Comparison of ENCODE assay signal across 8 cellular contexts in the genomic region with DNA sequence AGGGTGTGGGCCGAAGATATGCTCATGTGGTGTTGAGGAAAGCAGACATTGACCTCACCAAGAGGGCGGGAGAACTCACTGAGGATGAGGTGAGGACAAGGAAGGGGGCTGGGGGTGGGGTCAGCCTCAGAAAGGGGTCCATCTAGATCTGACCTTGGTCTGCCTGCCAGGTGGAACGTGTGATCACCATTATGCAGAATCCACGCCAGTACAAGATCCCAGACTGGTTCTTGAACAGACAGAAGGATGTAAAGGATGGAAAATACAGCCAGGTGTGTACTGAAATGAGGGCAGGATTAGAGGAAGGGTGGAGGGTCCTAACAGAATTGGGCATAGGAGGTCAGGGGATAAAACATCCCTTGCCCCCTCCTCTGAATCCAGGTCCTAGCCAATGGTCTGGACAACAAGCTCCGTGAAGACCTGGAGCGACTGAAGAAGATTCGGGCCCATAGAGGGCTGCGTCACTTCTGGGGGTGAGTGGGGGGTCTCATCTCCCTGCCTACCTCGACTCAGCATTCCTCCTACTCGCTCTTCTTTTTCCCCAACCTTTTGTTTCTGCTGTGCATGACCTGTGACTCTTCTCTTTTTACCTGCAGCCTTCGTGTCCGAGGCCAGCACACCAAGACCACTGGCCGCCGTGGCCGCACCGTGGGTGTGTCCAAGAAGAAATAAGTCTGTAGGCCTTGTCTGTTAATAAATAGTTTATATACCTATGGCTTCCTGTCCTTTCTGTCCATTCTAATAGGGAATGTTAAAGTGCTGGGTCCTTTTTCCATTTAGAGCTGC. TPM values are rescaled to one million over a fixed set of nuclear protein-coding genes. Genes with fewer than 3 reads are reported as not detected.
DNase-seq lines count a peak whose midpoint lies in the region; ATAC-seq, FAIRE-seq and TF ChIP-seq lines count a peak whose summit lies in the region.
"Not testable (repeated sequence)": the region's sequence is repeated elsewhere in the genome, so short reads cannot be mapped to it uniquely, and the experiment has no call there.

No MANE protein-coding gene starts in this region.

- H3F3A ChIP-seq in Loucy (ENCODE audit: low read depth), result not testable (repeated sequence)

- peaks cover 16% of the 10 kb centered on the region for H3K4me1 ChIP-seq in ES-I3 (ENCODE audit: insufficient read depth, low read length)
- H3K4me1 ChIP-seq in Loucy (ENCODE audit: insufficient read depth, low read length, poor library complexity, severe bottlenecking), result peaks cover 35% of the 10 kb centered on the region
- peaks cover 39 to 40% of the 10 kb centered on the region in 2 experiments for H3K4me1 ChIP-seq in K562 (replicated peaks in 1 of 2; ENCODE audit: control insufficient read depth in 2 of 2, insufficient read depth in 2 of 2, low read length in 2 of 2)
- H3K4me1 ChIP-seq in esophagus squamous epithelium, result peaks cover 23 to 81% (median 52%) of the 10 kb centered on the region in 3 donors
- H3K4me1 ChIP-seq in lung (ENCODE audit: control insufficient read depth in 2 of 2, insufficient read depth in 2 of 2, low read length in 2 of 2), result peaks cover 13 to 23% of the 10 kb centered on the region in 2 donors
- H3K4me1 ChIP-seq in psoas muscle, result peaks cover 40% of the 10 kb centered on the region
- H3K4me1 ChIP-seq in transverse colon, result peaks cover 33 to 62% (median 55%) of the 10 kb centered on the region in 4 donors

- H3K27ac Mint-ChIP-seq in activated B cell treated with CpG ODN at 0.5 μM for 24 hours, result peak overlapping the region; percentile 100

- not testable (repeated sequence) for H3K27me3 Mint-ChIP-seq in activated B cell treated with CpG ODN at 0.5 μM for 24 hours

- H3K9ac ChIP-seq in ES-I3 (ENCODE audit: low read depth, low read length) (peak overlapping the region; percentile 64; the same call in 1 of the 2 replicates), Loucy (ENCODE audit: low read depth, low read length, poor library complexity, severe bottlenecking) (peak overlapping the region; percentile 94), K562 (ENCODE audit: insufficient read depth in 1 of 2, low read depth in 2 of 2, low read length in 2 of 2) (peak overlapping the region; percentile 90 to 100)

- H3K4me3 ChIP-seq in Loucy (ENCODE audit: low read length, poor library complexity, severe bottlenecking) (peak overlapping the region; percentile 95), K562 (peak overlapping the region; percentile 93), esophagus squamous epithelium (peak overlapping the region in 3 of 4 donors; percentile 65 to 87 (median 75)), psoas muscle (peak overlapping the region; percentile 68), transverse colon (peak overlapping the region in 2 of 4 donors; percentile 62 to 80)
- H3K4me3 ChIP-seq in lung, result not testable (repeated sequence)

- H3K4me3 Mint-ChIP-seq in activated B cell treated with CpG ODN at 0.5 μM for 24 hours, result peak overlapping the region; percentile 83

- H4K20me1 ChIP-seq in Loucy (ENCODE audit: insufficient read depth, low read length, poor library complexity, severe bottlenecking) (peaks cover 47% of the 10 kb centered on the region), K562 (replicated peaks; ENCODE audit: control insufficient read depth, insufficient read depth, low read length) (peaks cover 42% of the 10 kb centered on the region)

- not testable (repeated sequence) for TF ChIP-seq EP300 in K562 (IDR thresholded peaks at IDR 0.05; ENCODE audit: low read length); transverse colon (IDR thresholded peaks at IDR 0.05; ENCODE audit: low read depth)

- not testable (repeated sequence) for H3K9me3 Mint-ChIP-seq in activated B cell treated with CpG ODN at 0.5 μM for 24 hours

- peaks cover 69% of the 10 kb centered on the region for H3K4me1 Mint-ChIP-seq in activated B cell treated with CpG ODN at 0.5 μM for 24 hours

- H3K4me2 ChIP-seq in Loucy (ENCODE audit: low read depth, low read length, poor library complexity, severe bottlenecking) (peak overlapping the region; percentile 99), K562 (ENCODE audit: insufficient read depth, low read length) (peak overlapping the region; percentile 99)

- not testable (repeated sequence) for H3K9me3 ChIP-seq in ES-I3 (ENCODE audit: control insufficient read depth, insufficient read depth, low read length); Loucy (ENCODE audit: insufficient read depth, low read depth, low read length); K562 (replicated peaks; ENCODE audit: control insufficient read depth, insufficient read depth, low read depth, low read length); esophagus squamous epithelium; lung (ENCODE audit: control insufficient read depth in 2 of 2, insufficient read depth in 1 of 2, low read length in 1 of 2); psoas muscle; transverse colon

- TF ChIP-seq POLR2A in K562 (conservative IDR thresholded peaks at IDR 0.05), result peak; percentile 52; the same call in 1 of the 2 replicates
- TF ChIP-seq POLR2A in esophagus squamous epithelium (IDR thresholded peaks at IDR 0.05); transverse colon (IDR thresholded peaks at IDR 0.05): not testable (repeated sequence)

- H3K36me3 Mint-ChIP-seq in activated B cell treated with CpG ODN at 0.5 μM for 24 hours (ENCODE audit: low read depth), result peaks cover 84% of the 10 kb centered on the region

- H2AFZ ChIP-seq in Loucy (ENCODE audit: low read length); K562 (ENCODE audit: low read depth, low read length): not testable (repeated sequence)

- ATAC-seq in activated B cell treated with CpG ODN at 0.5 μM for 24 hours (ENCODE audit: low read depth); K562; lung (ENCODE audit: insufficient read depth, low FRiP score); psoas muscle: not testable (repeated sequence)

- H3K27ac ChIP-seq in K562 (ENCODE audit: extremely low read depth, low read depth, low read length) (peak overlapping the region; percentile 98), esophagus squamous epithelium (peak overlapping the region; percentile 94 to 98 (median 97)), lung (ENCODE audit: low read depth in 1 of 2, low read length in 1 of 2) (peak overlapping the region; percentile 77 to 89), transverse colon (peak overlapping the region; percentile 91 to 98 (median 94))
- not testable (repeated sequence) for H3K27ac ChIP-seq in psoas muscle

- peaks cover 53% of the 10 kb centered on the region for H3K79me2 ChIP-seq in Loucy (ENCODE audit: insufficient read depth, low read length)
- peaks cover 55% of the 10 kb centered on the region for H3K79me2 ChIP-seq in K562 (ENCODE audit: control insufficient read depth, insufficient read depth, low read length)

- not testable (repeated sequence) for BruUV-seq in K562 (replicated peaks; lab: Mats Ljungman, UMichigan)

- H3K9me2 ChIP-seq in Loucy (replicated peaks; ENCODE audit: low read depth, low read length), result not testable (repeated sequence)

- CTCF ChIA-PET in activated B cell treated with CpG ODN at 0.5 μM for 24 hours (lab: Charles Lee) (interaction anchor here (1.2 to 2.4 kb wide), 5 partner anchors 11 to 291 kb away, joined by 3 to 21 read pairs (median 12); a partner anchor contains a TSS), K562 (lab: Yijun Ruan, JAX; ENCODE audit: low intra/inter-chr PET ratio) (interaction anchor here (6.6 kb wide), 1 partner anchor 131 kb away, joined by 64 read pairs; no protein-coding TSS in a partner anchor)

- H3K36me3 ChIP-seq in ES-I3 (ENCODE audit: insufficient read depth, low read length) (peaks cover 44% of the 10 kb centered on the region), Loucy (ENCODE audit: insufficient read depth, low read length) (peaks cover 44% of the 10 kb centered on the region), K562 (ENCODE audit: control insufficient read depth, insufficient read depth, low read length) (peaks cover 83% of the 10 kb centered on the region), esophagus squamous epithelium (peaks cover 7 to 68% (median 29%) of the 10 kb centered on the region in 3 donors), lung (ENCODE audit: control insufficient read depth in 2 of 2, insufficient read depth in 2 of 2, low read length in 2 of 2) (peaks cover 9 to 34% of the 10 kb centered on the region in 2 donors), psoas muscle (ENCODE audit: insufficient read depth in 1 of 2, low read depth in 1 of 2) (peaks cover 6 to 65% of the 10 kb centered on the region in 2 donors)
- not testable (repeated sequence) for H3K36me3 ChIP-seq in transverse colon

- DNase-seq in activated B cell treated with CpG ODN at 0.5 μM for 24 hours; esophagus squamous epithelium (lab: John Stamatoyannopoulos, UW); lung (ENCODE audit: low spot score); psoas muscle; transverse colon: not testable (repeated sequence)
- DNase-seq in K562 (ENCODE audit: extremely low read depth in 1 of 4, low spot score in 3 of 4), result peak in 1 of 4 experiments; percentile 40

- H3K27me3 ChIP-seq in Loucy (ENCODE audit: insufficient read depth, low read length, poor library complexity, severe bottlenecking); K562 (ENCODE audit: control insufficient read depth in 2 of 2, insufficient read depth in 2 of 2, low read length in 2 of 2); esophagus squamous epithelium; lung (ENCODE audit: control insufficient read depth, insufficient read depth); psoas muscle (ENCODE audit: insufficient read depth in 3 of 3, low read length in 2 of 3); transverse colon: not testable (repeated sequence)

- POLR2A ChIA-PET in activated B cell treated with CpG ODN at 0.5 μM for 24 hours (lab: Charles Lee), result interaction anchor here (0.6 to 4.2 kb wide), 16 partner anchors 11 to 431 kb away, joined by 4 to 79 read pairs (median 10); a partner anchor contains a TSS
- POLR2A ChIA-PET in K562 (lab: Yijun Ruan, JAX), result interaction anchor here (0.6 to 8.1 kb wide), 16 partner anchors 10 to 304 kb away, joined by 3 to 90 read pairs (median 4); a partner anchor contains a TSS

- intact Hi-C loops in activated B cell treated with CpG ODN at 0.5 μM for 24 hours (cut with micrococcal nuclease), result loop anchor here (2.0 kb wide), 2 partner anchors 37 to 295 kb away; no protein-coding TSS in a partner anchor
- intact Hi-C loops in K562 (cut with micrococcal nuclease), result loop anchor here (2.0 to 10.0 kb wide), 3 partner anchors 135 to 299 kb away; a partner anchor contains a TSS
- intact Hi-C loops in esophagus squamous epithelium (cut with DNase I); transverse colon (cut with DNase I; ENCODE audit: low total_unique reads): not testable (repeated sequence)
- intact Hi-C loops in psoas muscle (cut with DNase I), result loop anchor here in 1 of 2 donors (5.0 to 10.0 kb wide), 2 partner anchors 36 to 129 kb away; a partner anchor contains a TSS

- not testable (repeated sequence) for TF ChIP-seq RAD21 in K562 (CRISPR knock-in tag; conservative IDR thresholded peaks at IDR 0.05 in 1 of 2, IDR thresholded peaks at IDR 0.05 in 1 of 2)

- TF ChIP-seq CTCF in Loucy (conservative IDR thresholded peaks at IDR 0.05; ENCODE audit: low read length); activated B cell treated with CpG ODN at 0.5 μM for 24 hours (IDR thresholded peaks at IDR 0.05); K562 (IDR thresholded peaks at IDR 0.05 in 2 of 3, conservative IDR thresholded peaks at IDR 0.05 in 1 of 3; ENCODE audit: insufficient read depth in 2 of 3, low read depth in 1 of 3, low read length in 3 of 3); esophagus squamous epithelium (IDR thresholded peaks at IDR 0.05); lung (IDR thresholded peaks at IDR 0.05; ENCODE audit: control extremely low read depth, extremely low read depth); psoas muscle (IDR thresholded peaks at IDR 0.05); transverse colon (IDR thresholded peaks at IDR 0.05): not testable (repeated sequence)

- 29% methylated on average over 16 of the region's 16 CpGs for WGBS in K562 (ENCODE audit: insufficient coverage, low coverage, missing lambda C conversion rate)
- WGBS in esophagus squamous epithelium, 2 donors, result 56 to 64% methylated on average over 15 to 16 of the region's 16 CpGs
- 79 to 85% methylated on average over 16 of the region's 16 CpGs for WGBS in lung, 2 donors
- WGBS in psoas muscle, 3 donors, result 79 to 81% (median 79%) methylated on average over 16 of the region's 16 CpGs
- 59 to 68% methylated on average over 5 to 16 of the region's 16 CpGs for WGBS in transverse colon (ENCODE audit: low coverage in 1 of 2), 2 donors

- in situ Hi-C loops in K562 (cut with MboI), result loop anchor here (10.0 kb wide), 1 partner anchor 129 kb away; no protein-coding TSS in a partner anchor
- in situ Hi-C loops in transverse colon (cut with MboI; ENCODE audit: low pct_ligation_motif_present in 1 of 4, low pct_unique_long_range_greater_than_20kb in 1 of 4, low sequenced_read_pairs in 3 of 4), result not testable (repeated sequence)

- peak; percentile 11 for FAIRE-seq in K562 (lab: Jason Lieb, UNC)

- H3K9me1 ChIP-seq in K562 (ENCODE audit: control insufficient read depth, insufficient read depth, low read length), result not testable (repeated sequence)

RNA-seq across cellular contexts. Expression of a gene that starts 0.9 kb away (rescaled TPM):
- total RNA-seq in activated B cell treated with CpG ODN at 0.5 μM for 24 hours (19.1 and 19.4 TPM in 2 replicates), K562 (2014; rRNA removed) (1.3 and 2.6 TPM in 2 replicates), K562 (2014; rRNA removed; fragmentation: Illumina TruSeq; extraction: Trizol) (0.35 and 0.36 TPM in 2 replicates), K562 (2015; rRNA removed; fragmentation: Illumina TruSeq; extraction: Trizol) (0.94 and 1.2 TPM in 2 replicates), K562 (2021) (1.2 and 1.8 TPM in 2 replicates), esophagus squamous epithelium (10 to 100 TPM in 3 of 4 donors, 1 to 10 TPM in 1; 9.4 to 31.1 (median 15.0) TPM), lung (10 to 100 TPM in 1 of 2 donors, 1 to 10 TPM in 1; 6.8 to 19.0 TPM), psoas muscle (1 to 10 TPM; 1.3 to 3.6 (median 1.7) TPM), transverse colon (10 to 100 TPM; 39.4 to 49.0 (median 41.8) TPM)
- total RNA-seq in K562 (2011; cell fraction: chromatin; rRNA removed; ENCODE audit: low replicate concordance), result 1.4 and 7.8 TPM in 2 replicates
- 9.2 and 10.9 TPM in 2 replicates for total RNA-seq in K562 (2011; cell fraction: nucleolus; rRNA removed)
- 3.7 and 4.7 TPM in 2 replicates for total RNA-seq in K562 (2011; cell fraction: nucleoplasm; rRNA removed)
- polyA plus RNA-seq in K562 (2011; rRNA removed) (0.42 and 0.61 TPM in 2 replicates), K562 (2014; fragmentation: Illumina TruSeq; extraction: Trizol) (0.33 and 0.60 TPM in 2 replicates), K562 (2014; fragmentation: Nextera tagmentation; extraction: Ambion mirVana) (under 1 TPM in 1 of 2 experiments, not detected in 1; 0.11 TPM), K562 (2014; rRNA removed) (0.65 and 0.98 TPM in 2 replicates), lung (10 to 100 TPM; 11.2 to 16.8 TPM), psoas muscle (1 to 10 TPM; 1.7 to 3.0 (median 1.8) TPM)
- 0.34 and 1.3 TPM in 2 replicates for polyA plus RNA-seq in K562 (2011; cell fraction: cytosol; rRNA removed)
- polyA plus RNA-seq in K562 (2011; cell fraction: nucleus; rRNA removed), result 0.83 and 1.4 TPM in 2 replicates
- 1.2 and 2.5 TPM in 2 replicates for polyA plus RNA-seq in K562 (2012)
- 0.60 and 0.74 TPM in 2 replicates for polyA minus RNA-seq in K562 (2011; rRNA and poly(A)+ RNA removed)
- polyA minus RNA-seq in K562 (2011; cell fraction: cytosol; rRNA and poly(A)+ RNA removed), result 0.67 and 1.6 TPM in 2 replicates
- polyA minus RNA-seq in K562 (2011; cell fraction: nucleus; rRNA and poly(A)+ RNA removed), result 8.3 and 8.6 TPM in 2 replicates

RNA-seq across cellular contexts. Expression of a gene that starts 4.1 kb away (rescaled TPM):
- total RNA-seq in activated B cell treated with CpG ODN at 0.5 μM for 24 hours (4,710 and 5,877 TPM in 2 replicates), K562 (2014; rRNA removed) (7,421 and 7,756 TPM in 2 replicates), K562 (2014; rRNA removed; fragmentation: Illumina TruSeq; extraction: Trizol) (8,131 and 8,358 TPM in 2 replicates), K562 (2015; rRNA removed; fragmentation: Illumina TruSeq; extraction: Trizol) (6,830 and 6,840 TPM in 2 replicates), K562 (2021) (5,023 and 5,547 TPM in 2 replicates), esophagus squamous epithelium (1,000 to 10,000 TPM; 1,955 to 5,522 (median 4,042) TPM), lung (1,000 to 10,000 TPM; 1,324 to 2,087 TPM), psoas muscle (1,000 to 10,000 TPM; 1,108 to 1,410 (median 1,267) TPM), transverse colon (1,000 to 10,000 TPM in 2 of 4 donors, 100 to 1,000 TPM in 2; 773 to 2,238 (median 1,359) TPM)
- total RNA-seq in K562 (2011; cell fraction: chromatin; rRNA removed; ENCODE audit: low replicate concordance), result 573 and 845 TPM in 2 replicates
- 1,781 and 2,022 TPM in 2 replicates for total RNA-seq in K562 (2011; cell fraction: nucleolus; rRNA removed)
- 2,244 and 4,596 TPM in 2 replicates for total RNA-seq in K562 (2011; cell fraction: nucleoplasm; rRNA removed)
- polyA plus RNA-seq in K562 (2011; rRNA removed) (10,924 and 13,776 TPM in 2 replicates), K562 (2014; fragmentation: Illumina TruSeq; extraction: Trizol) (6,410 and 6,519 TPM in 2 replicates), K562 (2014; fragmentation: Nextera tagmentation; extraction: Ambion mirVana) (over 10,000 TPM; 14,899 to 17,516 TPM), K562 (2014; rRNA removed) (10,223 and 10,563 TPM in 2 replicates), lung (1,000 to 10,000 TPM; 3,902 to 8,495 TPM), psoas muscle (1,000 to 10,000 TPM; 1,958 to 4,446 (median 3,068) TPM)
- 9,974 and 14,279 TPM in 2 replicates for polyA plus RNA-seq in K562 (2011; cell fraction: cytosol; rRNA removed)
- polyA plus RNA-seq in K562 (2011; cell fraction: nucleus; rRNA removed), result 3,080 and 5,551 TPM in 2 replicates
- 10,450 and 11,249 TPM in 2 replicates for polyA plus RNA-seq in K562 (2012)
- polyA minus RNA-seq in K562 (2011; rRNA and poly(A)+ RNA removed), result 5,821 and 6,481 TPM in 2 replicates
- 1,459 and 1,756 TPM in 2 replicates for polyA minus RNA-seq in K562 (2011; cell fraction: cytosol; rRNA and poly(A)+ RNA removed)
- 337 and 777 TPM in 2 replicates for polyA minus RNA-seq in K562 (2011; cell fraction: nucleus; rRNA and poly(A)+ RNA removed)

RNA-seq across cellular contexts. Expression of a gene that starts 4.3 kb away (rescaled TPM):
- total RNA-seq in activated B cell treated with CpG ODN at 0.5 μM for 24 hours, result 82.0 and 97.2 TPM in 2 replicates
- 400 and 717 TPM in 2 replicates for total RNA-seq in K562 (2011; cell fraction: chromatin; rRNA removed; ENCODE audit: low replicate concordance)
- total RNA-seq in K562 (2011; cell fraction: nucleolus; rRNA removed), result 323 and 336 TPM in 2 replicates
- total RNA-seq in K562 (2011; cell fraction: nucleoplasm; rRNA removed), result 335 and 348 TPM in 2 replicates
- 40.2 and 41.7 TPM in 2 replicates for total RNA-seq in K562 (2014; rRNA removed)
- 37.6 and 38.0 TPM in 2 replicates for total RNA-seq in K562 (2014; rRNA removed; fragmentation: Illumina TruSeq; extraction: Trizol)
- total RNA-seq in K562 (2015; rRNA removed; fragmentation: Illumina TruSeq; extraction: Trizol), result 37.0 and 40.9 TPM in 2 replicates
- 60.2 and 67.1 TPM in 2 replicates for total RNA-seq in K562 (2021)
- 103 and 149 TPM in 2 replicates for polyA plus RNA-seq in K562 (2011; rRNA removed)
- polyA plus RNA-seq in K562 (2011; cell fraction: cytosol; rRNA removed), result 129 and 132 TPM in 2 replicates
- polyA plus RNA-seq in K562 (2011; cell fraction: nucleus; rRNA removed), result 844 and 952 TPM in 2 replicates
- 56.6 and 77.5 TPM in 2 replicates for polyA plus RNA-seq in K562 (2012)
- polyA plus RNA-seq in K562 (2014; fragmentation: Illumina TruSeq; extraction: Trizol), result 71.9 and 84.9 TPM in 2 replicates
- 10 to 100 TPM; 24.4 to 37.6 TPM for polyA plus RNA-seq in K562 (2014; fragmentation: Nextera tagmentation; extraction: Ambion mirVana)
- 68.2 and 69.7 TPM in 2 replicates for polyA plus RNA-seq in K562 (2014; rRNA removed)
- 149 and 152 TPM in 2 replicates for polyA minus RNA-seq in K562 (2011; rRNA and poly(A)+ RNA removed)
- polyA minus RNA-seq in K562 (2011; cell fraction: cytosol; rRNA and poly(A)+ RNA removed), result 43.4 and 43.6 TPM in 2 replicates
- 174 and 254 TPM in 2 replicates for polyA minus RNA-seq in K562 (2011; cell fraction: nucleus; rRNA and poly(A)+ RNA removed)
- total RNA-seq in esophagus squamous epithelium, result 10 to 100 TPM; 34.1 to 45.5 (median 39.8) TPM
- 10 to 100 TPM; 46.5 to 59.9 TPM for total RNA-seq in lung
- polyA plus RNA-seq in lung, result 10 to 100 TPM; 37.3 to 41.3 TPM
- total RNA-seq in psoas muscle, result 10 to 100 TPM; 35.7 to 52.5 (median 46.8) TPM
- polyA plus RNA-seq in psoas muscle, result 10 to 100 TPM; 29.3 to 31.6 (median 30.2) TPM
- total RNA-seq in transverse colon, result 10 to 100 TPM; 52.4 to 93.3 (median 63.4) TPM

RNA-seq across cellular contexts. Expression of a gene that starts 13.1 kb away (rescaled TPM):
- total RNA-seq in activated B cell treated with CpG ODN at 0.5 μM for 24 hours (114 and 117 TPM in 2 replicates), K562 (2014; rRNA removed) (139 and 160 TPM in 2 replicates), K562 (2014; rRNA removed; fragmentation: Illumina TruSeq; extraction: Trizol) (69.9 and 87.1 TPM in 2 replicates), K562 (2015; rRNA removed; fragmentation: Illumina TruSeq; extraction: Trizol) (146 TPM in 2 replicates), K562 (2021) (108 and 117 TPM in 2 replicates), esophagus squamous epithelium (10 to 100 TPM; 30.0 to 62.3 (median 55.6) TPM), lung (10 to 100 TPM; 26.3 to 48.0 TPM), psoas muscle (10 to 100 TPM; 22.4 to 46.0 (median 34.7) TPM), transverse colon (10 to 100 TPM; 25.0 to 87.2 (median 55.8) TPM)
- total RNA-seq in K562 (2011; cell fraction: chromatin; rRNA removed; ENCODE audit: low replicate concordance), result 140 and 282 TPM in 2 replicates
- 158 and 186 TPM in 2 replicates for total RNA-seq in K562 (2011; cell fraction: nucleolus; rRNA removed)
- 84.4 and 113 TPM in 2 replicates for total RNA-seq in K562 (2011; cell fraction: nucleoplasm; rRNA removed)
- polyA plus RNA-seq in K562 (2011; rRNA removed) (51.8 and 80.5 TPM in 2 replicates), K562 (2014; fragmentation: Illumina TruSeq; extraction: Trizol) (83.4 and 93.1 TPM in 2 replicates), K562 (2014; fragmentation: Nextera tagmentation; extraction: Ambion mirVana) (10 to 100 TPM in 1 of 2 experiments, 1 to 10 TPM in 1; 8.9 to 27.6 TPM), K562 (2014; rRNA removed) (89.3 and 113 TPM in 2 replicates), lung (10 to 100 TPM; 47.3 to 47.6 TPM), psoas muscle (10 to 100 TPM; 33.3 to 65.0 (median 44.4) TPM)
- 64.4 and 91.4 TPM in 2 replicates for polyA plus RNA-seq in K562 (2011; cell fraction: cytosol; rRNA removed)
- polyA plus RNA-seq in K562 (2011; cell fraction: nucleus; rRNA removed), result 147 and 197 TPM in 2 replicates
- 79.7 and 86.5 TPM in 2 replicates for polyA plus RNA-seq in K562 (2012)
- polyA minus RNA-seq in K562 (2011; rRNA and poly(A)+ RNA removed), result 75.9 and 79.2 TPM in 2 replicates
- polyA minus RNA-seq in K562 (2011; cell fraction: cytosol; rRNA and poly(A)+ RNA removed), result 80.6 and 85.6 TPM in 2 replicates
- polyA minus RNA-seq in K562 (2011; cell fraction: nucleus; rRNA and poly(A)+ RNA removed), result 74.7 and 86.1 TPM in 2 replicates

RNA-seq across cellular contexts. Expression of a gene that starts 13.4 kb away (rescaled TPM):
- total RNA-seq in activated B cell treated with CpG ODN at 0.5 μM for 24 hours, result 82.8 and 95.1 TPM in 2 replicates
- 67.5 and 110 TPM in 2 replicates for total RNA-seq in K562 (2011; cell fraction: chromatin; rRNA removed; ENCODE audit: low replicate concordance)
- 84.5 and 92.7 TPM in 2 replicates for total RNA-seq in K562 (2011; cell fraction: nucleolus; rRNA removed)
- total RNA-seq in K562 (2011; cell fraction: nucleoplasm; rRNA removed), result 89.2 and 96.6 TPM in 2 replicates
- total RNA-seq in K562 (2014; rRNA removed), result 292 and 358 TPM in 2 replicates
- total RNA-seq in K562 (2014; rRNA removed; fragmentation: Illumina TruSeq; extraction: Trizol), result 216 and 230 TPM in 2 replicates
- total RNA-seq in K562 (2015; rRNA removed; fragmentation: Illumina TruSeq; extraction: Trizol), result 236 and 241 TPM in 2 replicates
- total RNA-seq in K562 (2021), result 150 and 172 TPM in 2 replicates
- polyA plus RNA-seq in K562 (2011; rRNA removed), result 125 and 200 TPM in 2 replicates
- 76.6 and 97.7 TPM in 2 replicates for polyA plus RNA-seq in K562 (2011; cell fraction: cytosol; rRNA removed)
- 182 and 189 TPM in 2 replicates for polyA plus RNA-seq in K562 (2011; cell fraction: nucleus; rRNA removed)
- polyA plus RNA-seq in K562 (2012), result 199 and 305 TPM in 2 replicates
- 301 and 322 TPM in 2 replicates for polyA plus RNA-seq in K562 (2014; fragmentation: Illumina TruSeq; extraction: Trizol)
- 1 to 10 TPM; 6.8 to 8.7 TPM for polyA plus RNA-seq in K562 (2014; fragmentation: Nextera tagmentation; extraction: Ambion mirVana)
- polyA plus RNA-seq in K562 (2014; rRNA removed), result 472 and 475 TPM in 2 replicates
- polyA minus RNA-seq in K562 (2011; rRNA and poly(A)+ RNA removed), result 62.1 and 76.4 TPM in 2 replicates
- 33.4 and 35.0 TPM in 2 replicates for polyA minus RNA-seq in K562 (2011; cell fraction: cytosol; rRNA and poly(A)+ RNA removed)
- 42.8 and 58.6 TPM in 2 replicates for polyA minus RNA-seq in K562 (2011; cell fraction: nucleus; rRNA and poly(A)+ RNA removed)
- total RNA-seq in esophagus squamous epithelium, result 10 to 100 TPM; 28.6 to 71.0 (median 43.5) TPM
- total RNA-seq in lung, result 10 to 100 TPM; 21.8 to 42.2 TPM
- 100 to 1,000 TPM; 113 to 377 TPM for polyA plus RNA-seq in lung
- 10 to 100 TPM; 57.2 to 87.6 (median 75.7) TPM for total RNA-seq in psoas muscle
- 100 to 1,000 TPM; 223 to 296 (median 248) TPM for polyA plus RNA-seq in psoas muscle
- total RNA-seq in transverse colon, result 10 to 100 TPM in 3 of 4 donors, not detected in 1; 23.6 to 39.8 (median 28.1) TPM
